27 cellular contexts compared by ENCODE assay signal in genomic region chr19:19416280-19416679, GRCh38. TPM values are rescaled to one million over a fixed set of nuclear protein-coding genes. Genes with fewer than 3 reads are reported as not detected.
A peak's percentile ranks its signal among the peaks of the same experiment; 100 is the strongest.
DNase-seq lines count a peak whose midpoint lies in the region; ATAC-seq and TF ChIP-seq lines count a peak whose summit lies in the region.
"Had no signal": no experiment of that assay in that cellular context is flagged by ENCODE, and none has a peak within 500 bp of the region (broad histone marks: within the 10 kb centered on the region; RNA-seq: fewer than 3 reads in every experiment).

No MANE protein-coding gene starts in this region.

- peaks cover 90% of the 10 kb centered on the region for H4K20me1 ChIP-seq in GM23338 (replicated peaks; ENCODE audit: insufficient read depth)

- TF ChIP-seq CTCF in GM23338 (conservative IDR thresholded peaks at IDR 0.05; ENCODE audit: low read depth in 2 of 2) (no peak), choroid plexus epithelial cell (conservative IDR thresholded peaks at IDR 0.05; ENCODE audit: low read depth, low read length) (no peak), tibial artery (IDR thresholded peaks at IDR 0.05) (no peak)

- peaks cover 9 to 82% (median 55%) of the 10 kb centered on the region in 4 donors for H3K4me1 Mint-ChIP-seq in CD4-positive, CD25-positive, alpha-beta regulatory T cell
- peaks cover 40% of the 10 kb centered on the region for H3K4me1 Mint-ChIP-seq in GM23338
- H3K4me1 Mint-ChIP-seq in natural killer cell treated with Interleukin-12 subunit alpha and Interleukin-12 subunit beta and Interleukin-15 and Interleukin-18, amount 100 ng/mL, for 72 hours (ENCODE audit: low read depth in 2 of 2): peaks cover 57 to 64% of the 10 kb centered on the region in 2 donors

- H3F3A ChIP-seq in GM23338 (replicated peaks; ENCODE audit: low read depth): 0 out of 2 replicates have a peak, but pooled peaks cover 6% of the 10 kb centered on the region

- no peaks in the 10 kb centered on the region for H3K9me2 ChIP-seq in GM23338 (ENCODE audit: insufficient read depth)

- no peaks in the 10 kb centered on the region for H3K27me3 Mint-ChIP-seq in CD4-positive, CD25-positive, alpha-beta regulatory T cell
- H3K27me3 Mint-ChIP-seq in GM23338 (ENCODE audit: insufficient read depth, low read depth, poor library complexity): peaks cover 17% of the 10 kb centered on the region
- no peaks in the 10 kb centered on the region for H3K27me3 Mint-ChIP-seq in natural killer cell treated with Interleukin-12 subunit alpha and Interleukin-12 subunit beta and Interleukin-15 and Interleukin-18, amount 100 ng/mL, for 72 hours
- H3K27me3 Mint-ChIP-seq: stimulated activated naive B cell treated with anti-CD40 and anti-IgM and Interleukin-4, amounts not matched to agents 10 μg/mL and 1 μg/mL and 100 μg/mL, for 72 hours had no signal

- intact Hi-C loops in tibial artery (cut with DNase I; ENCODE audit: low total_unique reads): no loop called here

- peaks cover 4% of the 10 kb centered on the region for H3K36me3 ChIP-seq in CD4-positive, CD25-positive, alpha-beta regulatory T cell (ENCODE audit: control insufficient read depth, insufficient read depth, low read length)
- H3K36me3 ChIP-seq in GM23338 (ENCODE audit: insufficient read depth) (no peaks in the 10 kb centered on the region), tibial artery (no peaks in the 10 kb centered on the region)
- H3K36me3 ChIP-seq: ovary, right atrium auricular region had no signal

- H2AFZ ChIP-seq in GM23338: no peak overlapping the region

- peak overlapping the region; percentile 58 to 79 (median 74) for H3K27ac Mint-ChIP-seq in CD4-positive, CD25-positive, alpha-beta regulatory T cell
- H3K27ac Mint-ChIP-seq in GM23338: no peak overlapping the region
- peak overlapping the region; percentile 19 to 74 for H3K27ac Mint-ChIP-seq in natural killer cell treated with Interleukin-12 subunit alpha and Interleukin-12 subunit beta and Interleukin-15 and Interleukin-18, amount 100 ng/mL, for 72 hours
- H3K27ac Mint-ChIP-seq: stimulated activated naive B cell treated with anti-CD40 and anti-IgM and Interleukin-4, amounts not matched to agents 10 μg/mL and 1 μg/mL and 100 μg/mL, for 72 hours had no signal

- DNase-seq in CD4-positive, CD25-positive, alpha-beta regulatory T cell: no peak
- no peak for DNase-seq in GM23338 (ENCODE audit: low spot score)
- peak; percentile 22 for DNase-seq in choroid plexus epithelial cell (ENCODE audit: low read depth)
- DNase-seq in natural killer cell treated with Interleukin-12 subunit alpha and Interleukin-12 subunit beta and Interleukin-15 and Interleukin-18, amount 100 ng/mL, for 72 hours (ENCODE audit: low spot score): no peak
- DNase-seq in caudate nucleus (lab: John Stamatoyannopoulos, UW): no peak
- no peak for DNase-seq in tibial artery
- no peak for DNase-seq in NCI-H1048 (lab: John Stamatoyannopoulos, UW)
- DNase-seq: activated CD4-positive, CD25-positive, alpha-beta regulatory T cell treated with anti-CD3 and anti-CD28 coated beads, Interleukin-2, amount 50 U/mL, for 72 hours; activated CD8-positive, alpha-beta memory T cell treated with anti-CD3 and anti-CD28 coated beads for 24 hours; activated naive CD4-positive, alpha-beta T cell treated with anti-CD3 and anti-CD28 coated beads, Interleukin-2, amount 50 U/mL, for 16 hours; activated T-cell treated with anti-CD3 and anti-CD28 coated beads, Interleukin-2, amount 50 U/mL, for 48 hours; cerebellar nuclear complex; foreskin keratinocyte; GDM1; mesendoderm; NCI-H2171; NCI-H524; NK-92 treated with Interleukin-12 subunit alpha and Interleukin-12 subunit beta, amount 100 ng/mL, for 24 hours; ovary; SHP77 treated with DMSO at 0.1 percent for 48 hours; stimulated activated CD4-positive, alpha-beta T cell treated with anti-CD3 and anti-CD28 coated beads, Interleukin-4, amount 100 ng/mL, for 1 hour; stimulated activated naive B cell treated with anti-CD40 and anti-IgM and Interleukin-4, amounts not matched to agents 10 μg/mL and 1 μg/mL and 100 μg/mL, for 72 hours; SW 1271 had no signal

- H3K4me3 ChIP-seq in CD4-positive, CD25-positive, alpha-beta regulatory T cell (ENCODE audit: low read depth, low read length): no peak overlapping the region
- H3K4me3 ChIP-seq in GM23338 (no peak overlapping the region), choroid plexus epithelial cell (ENCODE audit: low read depth, low read length) (no peak overlapping the region), tibial artery (no peak overlapping the region)
- H3K4me3 ChIP-seq: ovary, right atrium auricular region had no signal

- peak overlapping the region in 2 of 4 donors; percentile 41 to 57 for H3K4me3 Mint-ChIP-seq in CD4-positive, CD25-positive, alpha-beta regulatory T cell
- H3K4me3 Mint-ChIP-seq in GM23338: no peak overlapping the region; the same call in 2 of the 3 replicates
- no peak overlapping the region for H3K4me3 Mint-ChIP-seq in natural killer cell treated with Interleukin-12 subunit alpha and Interleukin-12 subunit beta and Interleukin-15 and Interleukin-18, amount 100 ng/mL, for 72 hours
- H3K4me3 Mint-ChIP-seq: CD14-positive monocyte; stimulated activated naive B cell treated with anti-CD40 and anti-IgM and Interleukin-4, amounts not matched to agents 10 μg/mL and 1 μg/mL and 100 μg/mL, for 72 hours had no signal

- no peaks in the 10 kb centered on the region for H3K27me3 ChIP-seq in CD4-positive, CD25-positive, alpha-beta regulatory T cell (ENCODE audit: control insufficient read depth, insufficient read depth, low read length)
- H3K27me3 ChIP-seq in GM23338 (ENCODE audit: insufficient read depth) (no peaks in the 10 kb centered on the region), tibial artery (no peaks in the 10 kb centered on the region)
- H3K27me3 ChIP-seq: foreskin keratinocyte, ovary, right atrium auricular region had no signal

- no peak for ATAC-seq in CD4-positive, CD25-positive, alpha-beta regulatory T cell (ENCODE audit: low read depth in 2 of 2)
- ATAC-seq in GM23338 (no peak), HG03108 (IDR thresholded peaks at IDR 0.05; ENCODE audit: unreplicated experiment) (no peak)
- ATAC-seq in natural killer cell treated with Interleukin-12 subunit alpha and Interleukin-12 subunit beta and Interleukin-15 and Interleukin-18, amount 100 ng/mL, for 72 hours: no peak
- ATAC-seq: foreskin keratinocyte; stimulated activated naive B cell treated with anti-CD40 and anti-IgM and Interleukin-4, amounts not matched to agents 10 μg/mL and 1 μg/mL and 100 μg/mL, for 72 hours had no signal

- no peaks in the 10 kb centered on the region for H3K9me3 Mint-ChIP-seq in CD4-positive, CD25-positive, alpha-beta regulatory T cell
- no peaks in the 10 kb centered on the region for H3K9me3 Mint-ChIP-seq in GM23338
- H3K9me3 Mint-ChIP-seq in natural killer cell treated with Interleukin-12 subunit alpha and Interleukin-12 subunit beta and Interleukin-15 and Interleukin-18, amount 100 ng/mL, for 72 hours: no peaks in the 10 kb centered on the region
- H3K9me3 Mint-ChIP-seq: stimulated activated naive B cell treated with anti-CD40 and anti-IgM and Interleukin-4, amounts not matched to agents 10 μg/mL and 1 μg/mL and 100 μg/mL, for 72 hours had no signal

- H3K4me1 ChIP-seq in CD4-positive, CD25-positive, alpha-beta regulatory T cell (ENCODE audit: control insufficient read depth, insufficient read depth, low read length, poor library complexity, severe bottlenecking): peaks cover 44% of the 10 kb centered on the region
- H3K4me1 ChIP-seq in GM23338 (ENCODE audit: insufficient read depth) (peaks cover 23% of the 10 kb centered on the region), tibial artery (peaks cover 0 to 39% (median 13%) of the 10 kb centered on the region in 4 donors)
- H3K4me1 ChIP-seq: foreskin keratinocyte had no signal

- H3K27ac ChIP-seq in CD4-positive, CD25-positive, alpha-beta regulatory T cell (ENCODE audit: insufficient read depth, low read length, poor library complexity, severe bottlenecking): no peak overlapping the region
- peak overlapping the region; percentile 45; the same call in 1 of the 2 replicates for H3K27ac ChIP-seq in GM23338 (ENCODE audit: low read depth)
- H3K27ac ChIP-seq in caudate nucleus (ENCODE audit: low read depth, low read length): no peak overlapping the region
- H3K27ac ChIP-seq in tibial artery: no peak overlapping the region
- H3K27ac ChIP-seq: foreskin keratinocyte, KMS-11, ovary, right atrium auricular region had no signal

- H3K4me2 ChIP-seq in GM23338: no peak overlapping the region
- H3K4me2 ChIP-seq: KMS-11 had no signal

- peaks cover 100% of the 10 kb centered on the region for H3K79me2 ChIP-seq in GM23338 (replicated peaks; ENCODE audit: insufficient read depth)

- no peaks in the 10 kb centered on the region for H3K9me3 ChIP-seq in CD4-positive, CD25-positive, alpha-beta regulatory T cell (ENCODE audit: control insufficient read depth in 2 of 2, low read length in 2 of 2)
- no peaks in the 10 kb centered on the region for H3K9me3 ChIP-seq in tibial artery
- H3K9me3 ChIP-seq: ovary, right atrium auricular region had no signal

- peaks cover 22% of the 10 kb centered on the region for H3K36me3 Mint-ChIP-seq in CD4-positive, CD25-positive, alpha-beta regulatory T cell
- peaks cover 35% of the 10 kb centered on the region for H3K36me3 Mint-ChIP-seq in GM23338 (ENCODE audit: low read depth)
- no peaks in the 10 kb centered on the region for H3K36me3 Mint-ChIP-seq in natural killer cell treated with Interleukin-12 subunit alpha and Interleukin-12 subunit beta and Interleukin-15 and Interleukin-18, amount 100 ng/mL, for 72 hours

TF ChIP-seq in GM23338, 12 proteins besides CTCF, POLR2A, EP300 and RAD21 (continues in another document):
- TF ChIP-seq EZH2phosphoT487 (IDR thresholded peaks at IDR 0.05; ENCODE audit: unreplicated experiment): no peak
- no peak for TF ChIP-seq JUNB (IDR thresholded peaks at IDR 0.05; ENCODE audit: unreplicated experiment)
- no peak for TF ChIP-seq ETS1 (IDR thresholded peaks at IDR 0.05)
- no peak for TF ChIP-seq ZNF114 (CRISPR knock-in tag; IDR thresholded peaks at IDR 0.05)
- TF ChIP-seq STAT1 (IDR thresholded peaks at IDR 0.05; ENCODE audit: unreplicated experiment): no peak

RNA-seq across cellular contexts. Expression of gene GATAD2A, which starts 10.8 kb away (rescaled TPM):
- 134 TPM for total RNA-seq in CD4-positive, CD25-positive, alpha-beta regulatory T cell
- 10 to 100 TPM in 1 of 4 donors, 1 to 10 TPM in 3; 8.1 to 13.9 (median 9.7) TPM for polyA plus RNA-seq in CD4-positive, CD25-positive, alpha-beta regulatory T cell
- 123 and 151 TPM in 2 replicates for total RNA-seq in GM23338 (2014; rRNA removed; shearing (Covaris generic))
- polyA plus RNA-seq in GM23338 (2016; fragmentation: Nextera tagmentation; extraction: Ambion mirVana): 40.0 and 49.2 TPM in 2 replicates
- 100 to 1,000 TPM; 171 to 224 TPM for total RNA-seq in natural killer cell treated with Interleukin-12 subunit alpha and Interleukin-12 subunit beta and Interleukin-15 and Interleukin-18, amount 100 ng/mL, for 72 hours
